ENCODE assay signal across 8 cellular contexts in genomic region chr5:109689740-109690455, GRCh38. TPM values are rescaled to one million over a fixed set of nuclear protein-coding genes. Genes with fewer than 3 reads are reported as not detected.
DNase-seq lines count a peak whose midpoint lies in the region; ATAC-seq and TF ChIP-seq lines count a peak whose summit lies in the region.

Gene MAN2A1 (plus strand): TSS chr5:109689927. CDS start chr5:109690418, 491 bp downstream.

- peak within 1 kb of the TSS; percentile 99 for H4K5ac ChIP-seq in IMR-90 (ENCODE audit: low read depth, low read length)

- no peaks in the 10 kb centered on the region for H3K27me3 Mint-ChIP-seq in osteocyte (ENCODE audit: unreplicated experiment)

- 0 out of 2 replicates have a peak, but pooled peaks have one; percentile 36 for TF ChIP-seq POLR2A in IMR-90 (IDR thresholded peaks at IDR 0.05; ENCODE audit: low read depth, low read length)
- no peak for TF ChIP-seq POLR2A in thyroid gland (IDR thresholded peaks at IDR 0.05)

- peak within 1 kb of the TSS; percentile 85 for H3K9ac ChIP-seq in IMR-90 (ENCODE audit: low read depth, low read length)

- no peaks in the 10 kb centered on the region for H3K9me2 ChIP-seq in DOHH2 (replicated peaks; ENCODE audit: control insufficient read depth, low read length)

- CTCF ChIA-PET in IMR-90 (lab: Yijun Ruan, JAX) = interaction anchor here (0.5 to 1.1 kb wide), 3 partner anchors 175 to 935 kb away, joined by 3 to 4 read pairs (median 3); no protein-coding TSS in a partner anchor

- intact Hi-C loops in IMR-90 (cut with micrococcal nuclease) = loop anchor here (1.0 to 10.0 kb wide), 9 partner anchors 53 to 1205 kb away; partner anchors contain the start of genes FER and SLC25A46
- intact Hi-C loops in thyroid gland (cut with DNase I) = no loop called here

- H3K36me3 ChIP-seq in DOHH2 (ENCODE audit: control insufficient read depth, low read length) (no peaks in the 10 kb centered on the region), IMR-90 (ENCODE audit: control insufficient read depth, insufficient read depth, low read length) (no peaks in the 10 kb centered on the region), thyroid gland (no peaks in the 10 kb centered on the region)

- H3K9me1 ChIP-seq in IMR-90 (ENCODE audit: insufficient read depth, low read length) = peaks cover 5% of the 10 kb centered on the region

- H2BK15ac ChIP-seq in IMR-90 (ENCODE audit: low read depth, low read length) = peak within 1 kb of the TSS; percentile 77; the same call in 1 of the 3 replicates

- 0% methylated on average over 56 of the region's 78 CpGs; no CpG with 5 or more reads in 1 of the 2 experiments for WGBS in IMR-90 (ENCODE audit: extremely low coverage in 2 of 2, insufficient read length in 1 of 2), 2 experiments
- WGBS in thyroid gland, 2 donors = 0 to 1% methylated on average over 5 to 32 of the region's 78 CpGs

- H3K79me2 ChIP-seq in DOHH2 (ENCODE audit: control insufficient read depth, low read length) = peaks cover 47% of the 10 kb centered on the region

- H3K9me3 ChIP-seq in DOHH2 (ENCODE audit: control insufficient read depth, insufficient read depth, low read length) = peaks cover 5% of the 10 kb centered on the region; the same call in 1 of the 2 replicates
- H3K9me3 ChIP-seq in IMR-90 (ENCODE audit: control insufficient read depth, insufficient read depth, low read length) = peaks cover 6% of the 10 kb centered on the region; the same call in 1 of the 2 replicates
- H3K9me3 ChIP-seq in thyroid gland = no peaks in the 10 kb centered on the region

- ATAC-seq in GM21529 (IDR thresholded peaks at IDR 0.05; ENCODE audit: unreplicated experiment) = peak; percentile 55
- peak; percentile 68 for ATAC-seq in IMR-90 (ENCODE audit: low read depth)

- H3K4me2 ChIP-seq in DOHH2 (ENCODE audit: low read length) (peak within 1 kb of the TSS; percentile 94), IMR-90 (ENCODE audit: low read depth, low read length) (peak within 1 kb of the TSS; percentile 96)

- in situ Hi-C loops in IMR-90 (cut with MboI; ENCODE audit: low sequenced_read_pairs) = loop anchor here (25.0 kb wide), 1 partner anchor 922 kb away; no protein-coding TSS in a partner anchor
- in situ Hi-C loops in SK-MEL-5 (cut with HindIII; ENCODE audit: low pct_unique_long_range_greater_than_20kb, low sequenced_read_pairs) = no loop called here

- H3K4me3 ChIP-seq in DOHH2 (ENCODE audit: low read length) = peak within 1 kb of the TSS; percentile 86
- H3K4me3 ChIP-seq in IMR-90 (ENCODE audit: insufficient read depth, low read depth, low read length) = peak within 1 kb of the TSS; percentile 81
- H3K4me3 ChIP-seq in thyroid gland (replicated peaks in 1 of 3) = peak within 1 kb of the TSS; percentile 43 to 97 (median 85)

- 0 out of 2 replicates have a peak within 1 kb of the TSS, but pooled peaks have one; percentile 57 for H2AK5ac ChIP-seq in IMR-90 (ENCODE audit: low read depth, low read length)

- H3K27ac ChIP-seq in DOHH2 (ENCODE audit: low read depth, low read length) (peak within 1 kb of the TSS; percentile 87), IMR-90 (ENCODE audit: insufficient read depth, low read length) (peak within 1 kb of the TSS; percentile 90), thyroid gland (peak within 1 kb of the TSS; percentile 84 to 97 (median 96))

- H3K4me1 Mint-ChIP-seq in osteocyte (ENCODE audit: unreplicated experiment) = peaks cover 37% of the 10 kb centered on the region

- H3K4ac ChIP-seq in IMR-90 (ENCODE audit: low read depth, low read length) = peak within 1 kb of the TSS; percentile 89

- no peaks in the 10 kb centered on the region for H3K9me3 Mint-ChIP-seq in osteocyte (ENCODE audit: unreplicated experiment)

- H2AK9ac ChIP-seq in IMR-90 (replicated peaks; ENCODE audit: low read depth, low read length, poor library complexity) = peak within 1 kb of the TSS; percentile 90

- H3K18ac ChIP-seq in IMR-90 (ENCODE audit: low read depth, low read length) = peak within 1 kb of the TSS; percentile 86

- H2BK5ac ChIP-seq in IMR-90 (ENCODE audit: low read depth, low read length, poor library complexity, severe bottlenecking) = peak within 1 kb of the TSS; percentile 79

- H3F3A ChIP-seq in DOHH2 (ENCODE audit: control insufficient read depth, insufficient read depth) = peaks cover 3% of the 10 kb centered on the region; the same call in 1 of the 2 replicates

- peaks cover 7 to 31% of the 10 kb centered on the region in 2 experiments; a peak in 2 of 4 replicates for H3K79me1 ChIP-seq in IMR-90 (ENCODE audit: low read depth in 1 of 2, low read length in 2 of 2)

- no peak for TF ChIP-seq CTCF in DOHH2 (IDR thresholded peaks at IDR 0.05; ENCODE audit: low read depth, low read length, poor library complexity, severe bottlenecking)
- TF ChIP-seq CTCF in IMR-90 (conservative IDR thresholded peaks at IDR 0.05; ENCODE audit: low read depth, low read length) = no peak
- TF ChIP-seq CTCF in osteocyte (IDR thresholded peaks at IDR 0.05) = no peak
- no peak for TF ChIP-seq CTCF in thyroid gland (IDR thresholded peaks at IDR 0.05)

- TF ChIP-seq RAD21 in IMR-90 (IDR thresholded peaks at IDR 0.05; ENCODE audit: low read length) = no peak

- peak within 1 kb of the TSS; percentile 98 for H3K27ac Mint-ChIP-seq in osteocyte (ENCODE audit: unreplicated experiment)

- H3K27me3 ChIP-seq in DOHH2 (ENCODE audit: control insufficient read depth, low read length) (no peaks in the 10 kb centered on the region), IMR-90 (ENCODE audit: control insufficient read depth, insufficient read depth, low read length) (no peaks in the 10 kb centered on the region), thyroid gland (no peaks in the 10 kb centered on the region)

- H4K91ac ChIP-seq in IMR-90 (ENCODE audit: insufficient read depth, low read depth, low read length) = peak within 1 kb of the TSS; percentile 86

- H2AFZ ChIP-seq in IMR-90 (replicated peaks; ENCODE audit: low read length, poor library complexity) = peak within 1 kb of the TSS; percentile 99

- no peak within 1 kb of the TSS for H2BK20ac ChIP-seq in IMR-90 (ENCODE audit: low read depth, low read length)

- POLR2A ChIA-PET in IMR-90 (lab: Charles Lee; ENCODE audit: unreplicated experiment) = interaction anchor here (0.6 kb wide), 1 partner anchor 59 kb away, joined by 3 read pairs; no protein-coding TSS in a partner anchor

- peak within 1 kb of the TSS; percentile 73 for H2BK120ac ChIP-seq in IMR-90 (ENCODE audit: low read depth, low read length)

- no TSS peak for BruUV-seq in IMR-90 (replicated peaks; lab: Mats Ljungman, UMichigan)

- H4K20me1 ChIP-seq in DOHH2 (ENCODE audit: control insufficient read depth, insufficient read depth, low read depth, low read length) = no peaks in the 10 kb centered on the region
- peaks cover 21% of the 10 kb centered on the region for H4K20me1 ChIP-seq in IMR-90 (ENCODE audit: insufficient read depth, low read length)

- H3K14ac ChIP-seq in IMR-90 (replicated peaks; ENCODE audit: low read depth, low read length) = peak within 1 kb of the TSS; percentile 85

- DNase-seq in IMR-90 = peak; percentile 47
- peak; percentile 59 for DNase-seq in SK-MEL-5 (ENCODE audit: low read depth, low spot score)
- DNase-seq in activated naive CD4-positive, alpha-beta T cell treated with anti-CD3 and anti-CD28 coated beads, Interleukin-2, amount 50 U/mL, for 16 hours = peak; percentile 80
- peak; percentile 77 for DNase-seq in globus pallidus (ENCODE audit: low spot score)
- DNase-seq in osteocyte (ENCODE audit: extremely low spot score, unreplicated experiment) = peak; percentile 88
- DNase-seq in thyroid gland = peak; percentile 77 to 78

- H3K36me3 Mint-ChIP-seq in osteocyte (ENCODE audit: unreplicated experiment) = peaks cover 3% of the 10 kb centered on the region

- H3K4me1 ChIP-seq in DOHH2 (ENCODE audit: control insufficient read depth, low read length) (peaks cover 37% of the 10 kb centered on the region), IMR-90 (ENCODE audit: control insufficient read depth, insufficient read depth, low read length) (peaks cover 17% of the 10 kb centered on the region), thyroid gland (peaks cover 11 to 26% of the 10 kb centered on the region in 2 donors)

- peak within 1 kb of the TSS; percentile 93 for H3K23ac ChIP-seq in IMR-90 (ENCODE audit: low read depth, low read length)

- H4K8ac ChIP-seq in IMR-90 (ENCODE audit: low read depth in 2 of 2, low read length in 2 of 2) = peak within 1 kb of the TSS; percentile 93 to 98

- H3K4me3 Mint-ChIP-seq in osteocyte (ENCODE audit: unreplicated experiment) = peak within 1 kb of the TSS; percentile 85

- peak within 1 kb of the TSS; percentile 49; the same call in 1 of the 2 replicates for H3K56ac ChIP-seq in IMR-90 (ENCODE audit: extremely low read depth, insufficient read depth, low read length)

- dilution Hi-C loops in IMR-90 (cut with HindIII; ENCODE audit: low sequenced_read_pairs, unreplicated experiment) = no loop called here

TF ChIP-seq in IMR-90, 13 proteins besides CTCF, POLR2A, EP300 and RAD21:
- no peak for TF ChIP-seq MAFK (IDR thresholded peaks at IDR 0.05; ENCODE audit: low read depth, low read length)
- no peak; the same call in 1 of the 2 replicates for TF ChIP-seq CHD1 (IDR thresholded peaks at IDR 0.05; ENCODE audit: low read depth, low read length)
- no peak for TF ChIP-seq MXI1 (IDR thresholded peaks at IDR 0.05; ENCODE audit: borderline replicate concordance, low read depth, low read length)

RNA-seq across cellular contexts. Expression of gene MAN2A1, which starts in this region (rescaled TPM):
- total RNA-seq in IMR-90 (2012; rRNA removed) (29.6 and 46.4 TPM in 2 replicates), osteocyte (134 and 139 TPM in 2 replicates), thyroid gland (10 to 100 TPM; 53.1 to 83.6 (median 59.3) TPM)
- polyA plus RNA-seq in IMR-90 (2012; rRNA removed) = 14.1 and 16.4 TPM in 2 replicates
- polyA plus RNA-seq in IMR-90 (2012; cell fraction: cytosol; rRNA removed) = 3.6 and 6.5 TPM in 2 replicates
- polyA plus RNA-seq in IMR-90 (2012; cell fraction: nucleus; rRNA removed; ENCODE audit: low replicate concordance) = 2.6 and 17.5 TPM in 2 replicates
- 14.7 and 15.1 TPM in 2 replicates for total RNA-seq in SK-MEL-5 (2014; rRNA removed; shearing (Covaris generic))
- 13.4 and 21.6 TPM in 2 replicates for polyA plus RNA-seq in SK-MEL-5 (2015; cell fraction: cytosol; rRNA removed)
- 18.0 and 22.9 TPM in 2 replicates for polyA plus RNA-seq in SK-MEL-5 (2015; cell fraction: nucleus; rRNA removed)

Comparison
In these comparisons a context has a peak if more than half of its experiments do, and no peak if none do; other contexts are left out.
1. Peak in every context shown above with its lines: DNase-seq, ATAC-seq, H3K4me3 ChIP-seq and H3K27ac ChIP-seq.